ENCODE assay signal across 14 cellular contexts in the genomic region with DNA sequence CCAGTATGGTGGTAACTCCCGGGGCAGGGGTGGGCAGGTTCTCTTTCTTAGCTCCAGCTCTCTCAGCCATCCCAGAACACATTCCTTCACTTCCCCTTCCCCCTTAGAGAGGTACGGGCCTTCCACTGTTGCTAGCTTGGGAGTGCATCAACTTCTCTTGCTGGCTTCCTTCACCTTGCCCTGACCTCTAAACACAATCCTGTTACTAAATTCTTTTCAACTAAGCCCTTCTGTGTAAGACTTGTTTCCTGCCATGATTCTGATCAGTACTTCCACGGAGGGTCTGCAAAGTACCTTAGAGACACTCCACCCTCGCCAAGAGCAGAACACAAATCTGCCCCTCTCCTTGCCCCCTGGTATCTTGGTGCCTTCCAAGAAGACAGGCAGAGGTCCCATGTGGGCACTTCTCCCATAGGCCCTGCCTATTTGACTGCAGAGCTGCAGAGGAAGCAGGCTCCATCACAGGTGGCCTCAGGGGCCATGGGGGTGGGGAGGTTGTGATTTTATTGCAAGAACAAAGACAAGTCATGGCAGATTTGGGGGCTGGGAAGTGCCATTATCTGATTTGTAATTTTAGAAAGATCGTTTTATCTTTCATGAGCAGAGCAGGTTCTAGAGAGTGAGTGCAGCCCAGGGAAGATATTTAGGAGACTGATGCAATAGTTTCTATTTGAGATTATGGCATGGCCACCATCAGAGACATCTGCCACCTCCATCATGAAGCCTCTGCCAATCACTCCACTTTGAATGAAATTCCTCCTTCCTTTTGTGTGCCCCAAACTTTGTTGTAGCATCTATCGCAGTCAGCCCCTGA.
DNase-seq lines count a peak whose midpoint lies in the region; ATAC-seq and TF ChIP-seq lines count a peak whose summit lies in the region.
"Had no signal": no experiment of that assay in that cellular context is flagged by ENCODE, and none has a peak within 500 bp of the region (broad histone marks: within the 10 kb centered on the region; RNA-seq: fewer than 3 reads in every experiment).

No MANE protein-coding gene starts in this region.

- TF ChIP-seq CTCF in OCI-LY7 (conservative IDR thresholded peaks at IDR 0.05; ENCODE audit: low read length) = no peak
- TF ChIP-seq CTCF in GM10266 (IDR thresholded peaks at IDR 0.05; ENCODE audit: control insufficient read depth, insufficient read depth, low read depth, missing control alignments) = no peak
- no peak for TF ChIP-seq CTCF in spleen (IDR thresholded peaks at IDR 0.05 in 8 of 11, conservative IDR thresholded peaks at IDR 0.05 in 3 of 11)

- no peak overlapping the region for H3K9ac ChIP-seq in stomach smooth muscle (ENCODE audit: low read length in 2 of 2)

- H4K20me1 ChIP-seq in OCI-LY7 (ENCODE audit: insufficient read depth, low read length) = no peaks in the 10 kb centered on the region

- no peaks in the 10 kb centered on the region for H3K27me3 ChIP-seq in stomach smooth muscle (ENCODE audit: control insufficient read depth in 1 of 2, insufficient read depth in 2 of 2, low read length in 2 of 2)
- no peaks in the 10 kb centered on the region for H3K27me3 ChIP-seq in spleen (replicated peaks in 1 of 7)
- H3K27me3 ChIP-seq: esophagus squamous epithelium, heart left ventricle, uterus had no signal

- H3K27ac Mint-ChIP-seq in activated naive CD4-positive, alpha-beta T cell treated with anti-CD3 and anti-CD28 coated beads, Interleukin-2, amount 10 ng/mL, durations not matched to agents 7 days and 5 days = peak overlapping the region; percentile 4
- H3K27ac Mint-ChIP-seq in activated naive CD4-positive, alpha-beta T cell treated with anti-CD3 and anti-CD28 coated beads for 36 hours = no peak overlapping the region
- H3K27ac Mint-ChIP-seq in dendritic cell treated with granulocyte-macrophage colony-stimulating factor and Interleukin-4, amounts not matched to agents 40 ng/mL and 50 ng/mL, for 4 days = peak overlapping the region; percentile 39

- H3K4me2 ChIP-seq in OCI-LY7 (ENCODE audit: low read length) = peak overlapping the region; percentile 47

- peaks cover 49% of the 10 kb centered on the region for H3K4me1 Mint-ChIP-seq in activated naive CD4-positive, alpha-beta T cell treated with anti-CD3 and anti-CD28 coated beads, Interleukin-2, amount 10 ng/mL, durations not matched to agents 7 days and 5 days
- H3K4me1 Mint-ChIP-seq in activated naive CD4-positive, alpha-beta T cell treated with anti-CD3 and anti-CD28 coated beads for 36 hours (ENCODE audit: low read depth) = peaks cover 27% of the 10 kb centered on the region
- peaks cover 46% of the 10 kb centered on the region for H3K4me1 Mint-ChIP-seq in dendritic cell treated with granulocyte-macrophage colony-stimulating factor and Interleukin-4, amounts not matched to agents 40 ng/mL and 50 ng/mL, for 4 days (ENCODE audit: low read depth)

- H3K9me2 ChIP-seq in OCI-LY7 (ENCODE audit: insufficient read depth, low read length) = no peaks in the 10 kb centered on the region

- H2AFZ ChIP-seq in OCI-LY7 (ENCODE audit: low read length) = peak overlapping the region; percentile 82; the same call in 1 of the 2 replicates

- intact Hi-C loops in activated naive CD4-positive, alpha-beta T cell treated with anti-CD3 and anti-CD28 coated beads for 36 hours (cut with micrococcal nuclease) = no loop called here
- intact Hi-C loops in OCI-LY7 (cut with micrococcal nuclease; ENCODE audit: unreplicated experiment) (loop anchor here (1.0 to 5.0 kb wide), 2 partner anchors 182 to 244 kb away; a partner anchor contains a TSS), spleen (cut with DNase I; ENCODE audit: low total_unique reads) (no loop called here)
- intact Hi-C loops in dendritic cell treated with granulocyte-macrophage colony-stimulating factor and Interleukin-4, amounts not matched to agents 40 ng/mL and 50 ng/mL, for 4 days (cut with micrococcal nuclease) = no loop called here

- H3K27ac ChIP-seq in OCI-LY7 (ENCODE audit: low read depth, low read length, poor library complexity, severe bottlenecking) (peak overlapping the region; percentile 50), stomach smooth muscle (ENCODE audit: low read length) (peak overlapping the region; percentile 1), spleen (peak overlapping the region in 3 of 8 donors; percentile 79 to 92 (median 88))
- H3K27ac ChIP-seq: heart left ventricle had no signal

- CTCF ChIA-PET in activated naive CD4-positive, alpha-beta T cell treated with anti-CD3 and anti-CD28 coated beads, Interleukin-2, amount 10 ng/mL, durations not matched to agents 7 days and 5 days (lab: Charles Lee) = no interaction called here
- CTCF ChIA-PET in activated naive CD4-positive, alpha-beta T cell treated with anti-CD3 and anti-CD28 coated beads for 36 hours (lab: Charles Lee) = interaction anchor here (0.5 to 0.9 kb wide), 4 partner anchors 25 to 784 kb away, joined by 3 read pairs; no protein-coding TSS in a partner anchor
- CTCF ChIA-PET in OCI-LY7 (lab: Charles Lee; ENCODE audit: unreplicated experiment) = no interaction called here

- peaks cover 11% of the 10 kb centered on the region for H3K9me3 Mint-ChIP-seq in activated naive CD4-positive, alpha-beta T cell treated with anti-CD3 and anti-CD28 coated beads, Interleukin-2, amount 10 ng/mL, durations not matched to agents 7 days and 5 days
- peaks cover 2% of the 10 kb centered on the region for H3K9me3 Mint-ChIP-seq in activated naive CD4-positive, alpha-beta T cell treated with anti-CD3 and anti-CD28 coated beads for 36 hours
- H3K9me3 Mint-ChIP-seq in dendritic cell treated with granulocyte-macrophage colony-stimulating factor and Interleukin-4, amounts not matched to agents 40 ng/mL and 50 ng/mL, for 4 days = no peaks in the 10 kb centered on the region

- H3K27me3 Mint-ChIP-seq in activated naive CD4-positive, alpha-beta T cell treated with anti-CD3 and anti-CD28 coated beads, Interleukin-2, amount 10 ng/mL, durations not matched to agents 7 days and 5 days = no peaks in the 10 kb centered on the region
- H3K27me3 Mint-ChIP-seq in activated naive CD4-positive, alpha-beta T cell treated with anti-CD3 and anti-CD28 coated beads for 36 hours (ENCODE audit: low read depth) = no peaks in the 10 kb centered on the region
- H3K27me3 Mint-ChIP-seq in dendritic cell treated with granulocyte-macrophage colony-stimulating factor and Interleukin-4, amounts not matched to agents 40 ng/mL and 50 ng/mL, for 4 days = no peaks in the 10 kb centered on the region

- no peak for DNase-seq in activated naive CD4-positive, alpha-beta T cell treated with anti-CD3 and anti-CD28 coated beads, Interleukin-2, amount 10 ng/mL, durations not matched to agents 7 days and 5 days
- no peak for DNase-seq in activated naive CD4-positive, alpha-beta T cell treated with anti-CD3 and anti-CD28 coated beads for 36 hours
- DNase-seq in OCI-LY7 (ENCODE audit: low spot score) (peak; percentile 84), GM10266 (ENCODE audit: extremely low spot score) (no peak), spleen (no peak)
- DNase-seq: activated naive CD4-positive, alpha-beta T cell treated with anti-CD3 and anti-CD28 coated beads, Interleukin-2, amount 50 U/mL, for 16 hours; esophagus squamous epithelium; heart left ventricle; Kasumi-1; stimulated activated naive CD4-positive, alpha-beta T cell; uterus had no signal

- H3K36me3 Mint-ChIP-seq in activated naive CD4-positive, alpha-beta T cell treated with anti-CD3 and anti-CD28 coated beads, Interleukin-2, amount 10 ng/mL, durations not matched to agents 7 days and 5 days = peaks cover 7% of the 10 kb centered on the region
- H3K36me3 Mint-ChIP-seq in activated naive CD4-positive, alpha-beta T cell treated with anti-CD3 and anti-CD28 coated beads for 36 hours (ENCODE audit: low read depth) = no peaks in the 10 kb centered on the region
- no peaks in the 10 kb centered on the region for H3K36me3 Mint-ChIP-seq in dendritic cell treated with granulocyte-macrophage colony-stimulating factor and Interleukin-4, amounts not matched to agents 40 ng/mL and 50 ng/mL, for 4 days (ENCODE audit: low read depth)

- H3K9me3 ChIP-seq in OCI-LY7 (ENCODE audit: low read length) = no peaks in the 10 kb centered on the region
- no peaks in the 10 kb centered on the region for H3K9me3 ChIP-seq in stomach smooth muscle (ENCODE audit: control insufficient read depth in 2 of 2, low read length in 2 of 2)
- no peaks in the 10 kb centered on the region for H3K9me3 ChIP-seq in spleen
- H3K9me3 ChIP-seq: esophagus squamous epithelium, heart left ventricle, uterus had no signal

- ATAC-seq in HG03521 (IDR thresholded peaks at IDR 0.05; ENCODE audit: unreplicated experiment) = no peak
- ATAC-seq: heart left ventricle had no signal

- H3K4me3 ChIP-seq in OCI-LY7 (ENCODE audit: low read depth, low read length, poor library complexity, severe bottlenecking) (no peak overlapping the region), stomach smooth muscle (ENCODE audit: low read length in 2 of 2) (no peak overlapping the region), spleen (no peak overlapping the region)
- H3K4me3 ChIP-seq: esophagus squamous epithelium, heart left ventricle, uterus had no signal

- TF ChIP-seq POLR2A in spleen (IDR thresholded peaks at IDR 0.05) = no peak

- 64 to 81% (median 75%) methylated on average over 6 of the region's 6 CpGs for WGBS in spleen, 5 donors

- H3K36me3 ChIP-seq in OCI-LY7 (ENCODE audit: insufficient read depth, low read length) = no peaks in the 10 kb centered on the region
- H3K36me3 ChIP-seq in stomach smooth muscle (ENCODE audit: control insufficient read depth in 2 of 2, insufficient read depth in 2 of 2, low read length in 2 of 2) = no peaks in the 10 kb centered on the region
- no peaks in the 10 kb centered on the region for H3K36me3 ChIP-seq in spleen
- H3K36me3 ChIP-seq: esophagus squamous epithelium, heart left ventricle, uterus had no signal

- peaks cover 45% of the 10 kb centered on the region for H3K4me1 ChIP-seq in OCI-LY7 (ENCODE audit: insufficient read depth, low read length, poor library complexity, severe bottlenecking)
- H3K4me1 ChIP-seq in stomach smooth muscle (ENCODE audit: control insufficient read depth, insufficient read depth, low read length) = peaks cover 14% of the 10 kb centered on the region
- peaks cover 12 to 34% (median 27%) of the 10 kb centered on the region in 6 donors for H3K4me1 ChIP-seq in spleen

- H3K4me3 Mint-ChIP-seq in activated naive CD4-positive, alpha-beta T cell treated with anti-CD3 and anti-CD28 coated beads, Interleukin-2, amount 10 ng/mL, durations not matched to agents 7 days and 5 days = no peak overlapping the region
- no peak overlapping the region for H3K4me3 Mint-ChIP-seq in activated naive CD4-positive, alpha-beta T cell treated with anti-CD3 and anti-CD28 coated beads for 36 hours
- no peak overlapping the region for H3K4me3 Mint-ChIP-seq in dendritic cell treated with granulocyte-macrophage colony-stimulating factor and Interleukin-4, amounts not matched to agents 40 ng/mL and 50 ng/mL, for 4 days

- POLR2A ChIA-PET in OCI-LY7 (lab: Charles Lee) = interaction anchor here (0.7 to 1.1 kb wide), 4 partner anchors 26 to 256 kb away, joined by 3 read pairs; no protein-coding TSS in a partner anchor

- no peaks in the 10 kb centered on the region for H3K79me2 ChIP-seq in OCI-LY7 (ENCODE audit: insufficient read depth, low read depth, low read length)

- BruUV-seq in OCI-LY7 (replicated peaks; lab: Mats Ljungman, UMichigan) = no TSS peak
